In the genomic region with DNA sequence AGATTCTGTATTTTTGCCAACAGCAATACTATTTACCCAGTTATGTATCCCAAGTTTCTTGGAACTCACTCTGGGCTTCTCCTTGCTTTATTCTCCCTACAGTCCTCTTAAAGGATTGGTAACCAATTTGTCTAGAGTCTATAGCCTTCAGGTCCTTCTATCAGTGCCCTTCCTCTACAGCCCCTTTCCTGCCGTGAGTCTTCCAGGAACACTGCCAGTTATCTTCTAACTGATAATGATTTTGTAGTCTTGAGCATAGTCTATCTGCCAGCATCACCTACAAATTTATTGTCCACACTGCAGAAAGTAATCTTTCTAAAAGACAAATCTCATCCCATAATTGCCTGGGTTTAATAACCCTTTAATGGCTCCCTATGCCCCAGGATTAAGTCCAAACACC, we compare ENCODE assay signal across 18 cellular contexts. TPM values are rescaled to one million over a fixed set of nuclear protein-coding genes. Genes with fewer than 3 reads are reported as not detected.
DNase-seq lines count a peak whose midpoint lies in the region; ATAC-seq and TF ChIP-seq lines count a peak whose summit lies in the region.
"Had no signal": no experiment of that assay in that cellular context is flagged by ENCODE, and none has a peak within 500 bp of the region (broad histone marks: within the 10 kb centered on the region; RNA-seq: fewer than 3 reads in every experiment).

No MANE protein-coding gene starts in this region.

- WGBS in trophoblast cell (ENCODE audit: extremely low coverage, insufficient coverage, insufficient read length), result no CpG with 5 or more reads among the region's 1 CpG

- H3K36me3 ChIP-seq in trophoblast cell (ENCODE audit: control insufficient read depth in 1 of 2, insufficient read depth in 2 of 2, low read length in 2 of 2), result no peaks in the 10 kb centered on the region

- H3K27me3 Mint-ChIP-seq in activated T-cell treated with anti-CD3 and anti-CD28 coated beads, Interleukin-2, amount 50 U/mL, for 72 hours (ENCODE audit: low read depth), result no peaks in the 10 kb centered on the region
- H3K27me3 Mint-ChIP-seq in T-helper 17 cell (no peaks in the 10 kb centered on the region), endothelial cell (ENCODE audit: unreplicated experiment) (peaks cover 3% of the 10 kb centered on the region)
- no peaks in the 10 kb centered on the region for H3K27me3 Mint-ChIP-seq in activated T-helper 2 cell treated with anti-CD3 and anti-CD28 coated beads, Interferon-gamma antibody, Interleukin-2, Interleukin-4, amounts not matched to agents 10 μg/mL and 5 μg/mL and 100 μg/mL, durations not matched to agents 14 hours and 24 hours and 36 hours (ENCODE audit: low read depth)

- H2AFZ ChIP-seq in trophoblast cell (ENCODE audit: insufficient read depth, low read length, poor library complexity), result no peak overlapping the region

- ATAC-seq in activated T-cell treated with anti-CD3 and anti-CD28 coated beads, Interleukin-2, amount 50 U/mL, for 72 hours (replicated peaks in 1 of 2), result no peak
- ATAC-seq in T-helper 17 cell, result no peak
- ATAC-seq in GM21786 (IDR thresholded peaks at IDR 0.05; ENCODE audit: unreplicated experiment), result no peak
- ATAC-seq: PC-3 had no signal

- no peaks in the 10 kb centered on the region for H3K9me3 ChIP-seq in T-helper 17 cell (ENCODE audit: control insufficient read depth, low read length, poor library complexity, severe bottlenecking)
- no peaks in the 10 kb centered on the region for H3K9me3 ChIP-seq in trophoblast cell (ENCODE audit: insufficient read depth, low read depth, low read length)

- H3K4me2 ChIP-seq in trophoblast cell (ENCODE audit: low read length), result no peak overlapping the region

- intact Hi-C loops in activated T-helper 2 cell treated with anti-CD3 and anti-CD28 coated beads, Interferon-gamma antibody, Interleukin-2, Interleukin-4, amounts not matched to agents 10 μg/mL and 5 μg/mL and 100 μg/mL, durations not matched to agents 14 hours and 24 hours and 36 hours (cut with micrococcal nuclease), result no loop called here

- H3K9me3 Mint-ChIP-seq in activated T-cell treated with anti-CD3 and anti-CD28 coated beads, Interleukin-2, amount 50 U/mL, for 72 hours, result peaks cover 4 to 5% of the 10 kb centered on the region in 2 donors
- peaks cover 5% of the 10 kb centered on the region for H3K9me3 Mint-ChIP-seq in activated T-helper 2 cell treated with anti-CD3 and anti-CD28 coated beads, Interferon-gamma antibody, Interleukin-2, Interleukin-4, amounts not matched to agents 10 μg/mL and 5 μg/mL and 100 μg/mL, durations not matched to agents 14 hours and 24 hours and 36 hours
- H3K9me3 Mint-ChIP-seq in endothelial cell (ENCODE audit: unreplicated experiment), result no peaks in the 10 kb centered on the region

- no peak overlapping the region for H2AK5ac ChIP-seq in trophoblast cell (ENCODE audit: low read length)

- H3K27me3 ChIP-seq in trophoblast cell (ENCODE audit: insufficient read depth, low read length), result no peaks in the 10 kb centered on the region

- no peak overlapping the region for H2BK12ac ChIP-seq in trophoblast cell (ENCODE audit: low read length)

- H3K79me1 ChIP-seq in trophoblast cell (ENCODE audit: low read length), result no peaks in the 10 kb centered on the region

- H3K4ac ChIP-seq in trophoblast cell (ENCODE audit: low read depth, low read length), result peak overlapping the region; percentile 25

- H3K27ac ChIP-seq in trophoblast cell (ENCODE audit: low read depth, low read length), result no peak overlapping the region
- H3K27ac ChIP-seq: C4-2B, RWPE1 had no signal

- no peak for DNase-seq in activated T-cell treated with anti-CD3 and anti-CD28 coated beads, Interleukin-2, amount 50 U/mL, for 72 hours
- no peak for DNase-seq in activated T-cell treated with anti-CD3 and anti-CD28 coated beads, Interleukin-2, amount 50 U/mL, for 48 hours
- no peak for DNase-seq in T-helper 17 cell
- no peak for DNase-seq in activated T-helper 2 cell treated with anti-CD3 and anti-CD28 coated beads, Interferon-gamma antibody, Interleukin-2, Interleukin-4, amounts not matched to agents 10 μg/mL and 5 μg/mL and 100 μg/mL, durations not matched to agents 14 hours and 24 hours and 36 hours (ENCODE audit: low spot score)
- DNase-seq in trophoblast cell, result no peak
- DNase-seq in endothelial cell (ENCODE audit: low spot score), result no peak
- DNase-seq: ACHN, DMS79 treated with DMSO at 0.1 percent for 48 hours, KBM-7, NCI-H1105 treated with DMSO at 0.1 percent for 48 hours, NCI-H1694 treated with DMSO at 0.1 percent for 48 hours, NCI-H510A treated with DMSO at 0.1 percent for 48 hours, NCI-H774, PC-3, SIG-M5 had no signal

- H3K18ac ChIP-seq in trophoblast cell (ENCODE audit: low read length), result no peak overlapping the region

- no peak overlapping the region for H2BK120ac ChIP-seq in trophoblast cell (ENCODE audit: insufficient read depth, low read length, poor library complexity)

- H3K4me3 ChIP-seq in trophoblast cell (ENCODE audit: low read depth, low read length), result no peak overlapping the region

- TF ChIP-seq CTCF in endothelial cell (IDR thresholded peaks at IDR 0.05; ENCODE audit: unreplicated experiment), result no peak

- peak overlapping the region; percentile 10 for H3K27ac Mint-ChIP-seq in activated T-cell treated with anti-CD3 and anti-CD28 coated beads, Interleukin-2, amount 50 U/mL, for 72 hours
- H3K27ac Mint-ChIP-seq in T-helper 17 cell (peak overlapping the region; percentile 10), endothelial cell (ENCODE audit: unreplicated experiment) (no peak overlapping the region)
- peak overlapping the region; percentile 48 for H3K27ac Mint-ChIP-seq in activated T-helper 2 cell treated with anti-CD3 and anti-CD28 coated beads, Interferon-gamma antibody, Interleukin-2, Interleukin-4, amounts not matched to agents 10 μg/mL and 5 μg/mL and 100 μg/mL, durations not matched to agents 14 hours and 24 hours and 36 hours

- peak overlapping the region in 1 of 2 donors; percentile 15 for H3K4me3 Mint-ChIP-seq in activated T-cell treated with anti-CD3 and anti-CD28 coated beads, Interleukin-2, amount 50 U/mL, for 72 hours
- peak overlapping the region; percentile 1 for H3K4me3 Mint-ChIP-seq in T-helper 17 cell
- H3K4me3 Mint-ChIP-seq in activated T-helper 2 cell treated with anti-CD3 and anti-CD28 coated beads, Interferon-gamma antibody, Interleukin-2, Interleukin-4, amounts not matched to agents 10 μg/mL and 5 μg/mL and 100 μg/mL, durations not matched to agents 14 hours and 24 hours and 36 hours (ENCODE audit: low read depth), result no peak overlapping the region
- no peak overlapping the region for H3K4me3 Mint-ChIP-seq in endothelial cell (ENCODE audit: unreplicated experiment)

- H4K91ac ChIP-seq in trophoblast cell (ENCODE audit: low read depth, low read length), result no peak overlapping the region

- no peak overlapping the region for H4K8ac ChIP-seq in trophoblast cell (ENCODE audit: low read depth, low read length)

- no peak overlapping the region for H4K12ac ChIP-seq in trophoblast cell (ENCODE audit: low read depth, low read length)

- H3K9ac ChIP-seq in trophoblast cell (ENCODE audit: low read length), result no peak overlapping the region

- H3K23ac ChIP-seq in trophoblast cell (ENCODE audit: low read length), result no peak overlapping the region

- peaks cover 82% of the 10 kb centered on the region for H3K4me1 Mint-ChIP-seq in activated T-cell treated with anti-CD3 and anti-CD28 coated beads, Interleukin-2, amount 50 U/mL, for 72 hours (ENCODE audit: low read depth)
- H3K4me1 Mint-ChIP-seq in T-helper 17 cell, result peaks cover 36% of the 10 kb centered on the region
- H3K4me1 Mint-ChIP-seq in activated T-helper 2 cell treated with anti-CD3 and anti-CD28 coated beads, Interferon-gamma antibody, Interleukin-2, Interleukin-4, amounts not matched to agents 10 μg/mL and 5 μg/mL and 100 μg/mL, durations not matched to agents 14 hours and 24 hours and 36 hours (ENCODE audit: low read depth), result peaks cover 63% of the 10 kb centered on the region
- H3K4me1 Mint-ChIP-seq in endothelial cell (ENCODE audit: unreplicated experiment), result peaks cover 28% of the 10 kb centered on the region

- H3K79me2 ChIP-seq in trophoblast cell (ENCODE audit: control insufficient read depth, insufficient read depth, low read length, poor library complexity), result peaks cover 1% of the 10 kb centered on the region

- no peak overlapping the region for H3K14ac ChIP-seq in trophoblast cell (ENCODE audit: low read length)

- H3K36me3 Mint-ChIP-seq in activated T-cell treated with anti-CD3 and anti-CD28 coated beads, Interleukin-2, amount 50 U/mL, for 72 hours (ENCODE audit: insufficient read depth in 2 of 2), result peaks cover 18 to 33% of the 10 kb centered on the region in 2 donors
- peaks cover 6% of the 10 kb centered on the region for H3K36me3 Mint-ChIP-seq in T-helper 17 cell (ENCODE audit: low read depth)
- H3K36me3 Mint-ChIP-seq in activated T-helper 2 cell treated with anti-CD3 and anti-CD28 coated beads, Interferon-gamma antibody, Interleukin-2, Interleukin-4, amounts not matched to agents 10 μg/mL and 5 μg/mL and 100 μg/mL, durations not matched to agents 14 hours and 24 hours and 36 hours (ENCODE audit: low read depth), result peaks cover 74% of the 10 kb centered on the region
- H3K36me3 Mint-ChIP-seq in endothelial cell (ENCODE audit: low read depth, unreplicated experiment), result no peaks in the 10 kb centered on the region

- peaks cover 5 to 9% of the 10 kb centered on the region in 2 experiments for H3K4me1 ChIP-seq in trophoblast cell (ENCODE audit: control insufficient read depth in 1 of 2, insufficient read depth in 2 of 2, low read length in 2 of 2)

- H2BK5ac ChIP-seq in trophoblast cell (ENCODE audit: low read depth, low read length, poor library complexity), result no peak overlapping the region

RNA-seq across cellular contexts. Expression of a gene that starts 8.2 kb away (rescaled TPM):
- total RNA-seq in activated T-cell treated with anti-CD3 and anti-CD28 coated beads, Interleukin-2, amount 50 U/mL, for 72 hours, result 10 to 100 TPM; 33.8 to 38.9 TPM
- total RNA-seq in T-helper 17 cell (10 to 100 TPM; 12.1 to 24.0 TPM), endothelial cell (ENCODE audit: unreplicated experiment) (14.5 TPM)
- total RNA-seq in activated T-helper 2 cell treated with anti-CD3 and anti-CD28 coated beads, Interferon-gamma antibody, Interleukin-2, Interleukin-4, amounts not matched to agents 10 μg/mL and 5 μg/mL and 100 μg/mL, durations not matched to agents 14 hours and 24 hours and 36 hours, result 48.2 and 48.7 TPM in 2 replicates
- polyA plus RNA-seq in trophoblast cell (2013), result 6.5 and 6.7 TPM in 2 replicates
